Comparison of ENCODE assay signal across 8 cellular contexts in the genomic region with DNA sequence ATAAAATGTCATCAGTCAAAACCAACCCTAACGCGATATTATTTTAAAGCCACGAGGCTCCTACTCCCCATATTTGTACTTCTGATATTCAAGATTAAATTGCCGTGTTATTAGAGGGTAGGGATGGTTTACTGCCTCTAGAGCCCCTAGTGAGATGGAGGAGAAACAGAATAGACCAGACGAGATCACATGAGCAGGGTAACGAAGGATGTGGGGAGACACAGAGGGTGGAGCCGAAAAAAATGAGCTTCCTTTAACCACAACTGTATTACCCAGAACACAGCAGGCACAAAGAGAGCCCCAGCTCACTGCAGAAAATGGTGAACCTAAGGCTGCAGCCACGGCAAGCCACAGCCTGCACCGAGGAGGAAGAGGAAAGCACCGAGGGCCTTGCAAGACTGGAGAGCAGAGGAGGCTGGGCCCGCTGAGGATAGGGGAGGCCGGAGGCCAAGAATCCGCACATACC. TPM values are rescaled to one million over a fixed set of nuclear protein-coding genes. Genes with fewer than 3 reads are reported as not detected.
DNase-seq lines count a peak whose midpoint lies in the region; ATAC-seq and TF ChIP-seq lines count a peak whose summit lies in the region.

No MANE protein-coding gene starts in this region.

- peak overlapping the region; percentile 93 for H3K27ac Mint-ChIP-seq in activated naive CD8-positive, alpha-beta T cell treated with anti-CD3 and anti-CD28 coated beads, Interleukin-2, amount 10 ng/mL, durations not matched to agents 7 days and 5 days
- H3K27ac Mint-ChIP-seq in HFFc6, result no peak overlapping the region

- H3K27ac ChIP-seq in gastrocnemius medialis, result peak overlapping the region in 3 of 4 donors; percentile 3 to 23 (median 14)

- H3K9me3 ChIP-seq in gastrocnemius medialis, result no peaks in the 10 kb centered on the region

- ATAC-seq in GM19324 (IDR thresholded peaks at IDR 0.05; ENCODE audit: low FRiP score, unreplicated experiment) (peak; percentile 97), HG03139 (IDR thresholded peaks at IDR 0.05; ENCODE audit: unreplicated experiment) (peak; percentile 99), gastrocnemius medialis (peak in 1 of 2 donors; percentile 27)
- peak; percentile 85 for ATAC-seq in activated naive CD8-positive, alpha-beta T cell treated with anti-CD3 and anti-CD28 coated beads, Interleukin-2, amount 10 ng/mL, durations not matched to agents 7 days and 5 days (ENCODE audit: low read depth)

- intact Hi-C loops in gastrocnemius medialis (cut with DNase I; ENCODE audit: low total_unique reads), result no loop called here

- peaks cover 81% of the 10 kb centered on the region for H3K4me1 Mint-ChIP-seq in activated naive CD8-positive, alpha-beta T cell treated with anti-CD3 and anti-CD28 coated beads, Interleukin-2, amount 10 ng/mL, durations not matched to agents 7 days and 5 days
- H3K4me1 Mint-ChIP-seq in HFFc6 (ENCODE audit: low read depth), result peaks cover 22% of the 10 kb centered on the region

- DNase-seq in T-helper 1 cell (peak; percentile 59 to 96 (median 74)), gastrocnemius medialis (no peak), middle frontal gyrus (ENCODE audit: extremely low spot score, low spot score) (no peak), HFFc6 (no peak), AG08395 (ENCODE audit: low spot score) (no peak)
- DNase-seq in activated naive CD8-positive, alpha-beta T cell treated with anti-CD3 and anti-CD28 coated beads, Interleukin-2, amount 10 ng/mL, durations not matched to agents 7 days and 5 days, result peak; percentile 81

- no peaks in the 10 kb centered on the region for H3K27me3 Mint-ChIP-seq in activated naive CD8-positive, alpha-beta T cell treated with anti-CD3 and anti-CD28 coated beads, Interleukin-2, amount 10 ng/mL, durations not matched to agents 7 days and 5 days
- H3K27me3 Mint-ChIP-seq in HFFc6 (ENCODE audit: insufficient read depth), result no peaks in the 10 kb centered on the region

- POLR2A ChIA-PET in activated naive CD8-positive, alpha-beta T cell treated with anti-CD3 and anti-CD28 coated beads, Interleukin-2, amount 10 ng/mL, durations not matched to agents 7 days and 5 days (lab: Charles Lee), result interaction anchor here (0.5 to 3.6 kb wide), 24 partner anchors 8 to 541 kb away, joined by 3 to 157 read pairs (median 6); a partner anchor contains a TSS

- H3K27me3 ChIP-seq in gastrocnemius medialis, result no peaks in the 10 kb centered on the region

- H3K4me1 ChIP-seq in gastrocnemius medialis, result peaks cover 9 to 10% of the 10 kb centered on the region in 2 donors

- H3K4me3 ChIP-seq in gastrocnemius medialis, result no peak overlapping the region

- no peak for TF ChIP-seq POLR2A in gastrocnemius medialis (IDR thresholded peaks at IDR 0.05)

- in situ Hi-C loops in gastrocnemius medialis (cut with MboI; ENCODE audit: low sequenced_read_pairs in 4 of 4), result no loop called here

- peak overlapping the region; percentile 86 for H3K4me3 Mint-ChIP-seq in activated naive CD8-positive, alpha-beta T cell treated with anti-CD3 and anti-CD28 coated beads, Interleukin-2, amount 10 ng/mL, durations not matched to agents 7 days and 5 days
- no peak overlapping the region for H3K4me3 Mint-ChIP-seq in HFFc6

- H3K9me3 Mint-ChIP-seq in activated naive CD8-positive, alpha-beta T cell treated with anti-CD3 and anti-CD28 coated beads, Interleukin-2, amount 10 ng/mL, durations not matched to agents 7 days and 5 days, result no peaks in the 10 kb centered on the region
- H3K9me3 Mint-ChIP-seq in HFFc6, result no peaks in the 10 kb centered on the region

- TF ChIP-seq CTCF in gastrocnemius medialis (IDR thresholded peaks at IDR 0.05 in 4 of 5, conservative IDR thresholded peaks at IDR 0.05 in 1 of 5), result no peak
- TF ChIP-seq CTCF in HFFc6 (IDR thresholded peaks at IDR 0.05), result no peak

- peaks cover 63% of the 10 kb centered on the region for H3K36me3 Mint-ChIP-seq in activated naive CD8-positive, alpha-beta T cell treated with anti-CD3 and anti-CD28 coated beads, Interleukin-2, amount 10 ng/mL, durations not matched to agents 7 days and 5 days
- no peaks in the 10 kb centered on the region; the same call in 1 of the 2 replicates for H3K36me3 Mint-ChIP-seq in HFFc6 (ENCODE audit: low read depth)

- H3K36me3 ChIP-seq in gastrocnemius medialis, result no peaks in the 10 kb centered on the region

RNA-seq across cellular contexts. Expression of a gene that starts 14.3 kb away (rescaled TPM):
- total RNA-seq in activated naive CD8-positive, alpha-beta T cell treated with anti-CD3 and anti-CD28 coated beads, Interleukin-2, amount 10 ng/mL, durations not matched to agents 7 days and 5 days, result 100 to 1,000 TPM; 136 TPM
- 10 to 100 TPM in 1 of 4 donors, 1 to 10 TPM in 3; 3.5 to 10.4 (median 4.5) TPM for total RNA-seq in gastrocnemius medialis
- 10 to 100 TPM; 29.4 to 36.1 (median 33.1) TPM for total RNA-seq in HFFc6 (2021; fragmentation: NEBNext Ultra II Directional; extraction: Animal tissue kit (Norgen Biotek cat#: 25700))

RNA-seq across cellular contexts. Expression of a gene that starts 59.4 kb away (rescaled TPM):
- 10 to 100 TPM; 15.6 to 17.4 TPM for total RNA-seq in activated naive CD8-positive, alpha-beta T cell treated with anti-CD3 and anti-CD28 coated beads, Interleukin-2, amount 10 ng/mL, durations not matched to agents 7 days and 5 days
- 1 to 10 TPM; 1.1 to 2.2 (median 1.5) TPM for total RNA-seq in gastrocnemius medialis
- total RNA-seq in HFFc6 (2021; fragmentation: NEBNext Ultra II Directional; extraction: Animal tissue kit (Norgen Biotek cat#: 25700)), result 10 to 100 TPM in 4 of 6 experiments, 1 to 10 TPM in 2; 9.2 to 12.1 (median 10.3) TPM

Comparison
In these comparisons a context has a peak if more than half of its experiments do, and no peak if none do; other contexts are left out.
1. DNase-seq: peak in T-helper 1 cell (5 of 5) and activated naive CD8-positive, alpha-beta T cell treated with anti-CD3 and anti-CD28 coated beads, Interleukin-2, amount 10 ng/mL, durations not matched to agents 7 days and 5 days (single experiment); none in gastrocnemius medialis (0 of 2), middle frontal gyrus (single experiment), HFFc6 (single experiment) and AG08395 (single experiment).